In the genomic region with DNA sequence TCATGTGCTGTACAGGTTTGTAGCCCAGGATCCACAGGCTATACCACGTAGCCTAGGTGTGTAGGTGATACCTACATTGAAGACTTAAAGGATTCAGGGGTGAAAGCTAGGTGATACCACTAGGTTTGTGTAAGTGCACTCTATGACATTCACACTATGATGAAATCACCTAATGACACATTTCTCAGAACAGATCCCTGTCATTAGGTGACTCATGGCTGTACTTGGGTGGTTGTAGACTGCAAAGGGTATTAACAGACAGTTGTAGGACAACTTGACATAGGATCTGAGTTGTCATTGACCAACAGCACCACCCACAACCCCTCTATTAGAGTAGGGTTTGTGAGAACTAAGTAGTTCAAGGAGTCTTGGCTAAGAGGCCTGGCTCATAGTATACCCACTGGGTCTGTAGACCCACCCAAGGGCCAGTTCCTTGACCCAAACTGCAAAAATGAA, we compare ENCODE assay signal across 8 cellular contexts. TPM values are rescaled to one million over a fixed set of nuclear protein-coding genes. Genes with fewer than 3 reads are reported as not detected.
A peak's percentile ranks its signal among the peaks of the same experiment; 100 is the strongest.
DNase-seq lines count a peak whose midpoint lies in the region; ATAC-seq and TF ChIP-seq lines count a peak whose summit lies in the region.

No MANE protein-coding gene starts in this region.

- peaks cover 3% of the 10 kb centered on the region; the same call in 1 of the 3 replicates for H3K9me3 Mint-ChIP-seq in GM23338

- ATAC-seq in GM18498 (IDR thresholded peaks at IDR 0.05; ENCODE audit: unreplicated experiment), result peak; percentile 87
- ATAC-seq in HG02798 (IDR thresholded peaks at IDR 0.05; ENCODE audit: poor library complexity, unreplicated experiment), result peak; percentile 76
- ATAC-seq in GM21786 (IDR thresholded peaks at IDR 0.05; ENCODE audit: unreplicated experiment), result no peak
- ATAC-seq in GM23338, result no peak

- H3F3A ChIP-seq in GM23338 (replicated peaks; ENCODE audit: low read depth), result no peaks in the 10 kb centered on the region

- no peak overlapping the region for H3K27ac ChIP-seq in GM23338 (ENCODE audit: low read depth)

- no peaks in the 10 kb centered on the region for H3K4me1 Mint-ChIP-seq in GM23338

- DNase-seq in SW480 (ENCODE audit: low spot score), result peak; percentile 63
- peak; percentile 58 for DNase-seq in islet precursor cell
- no peak for DNase-seq in NCI-H2107 treated with DMSO at 0.1 percent for 48 hours (lab: John Stamatoyannopoulos, UW; ENCODE audit: unreplicated experiment)
- DNase-seq in GM23338 (ENCODE audit: low spot score), result no peak
- no peak for DNase-seq in NCI-H2171 treated with DMSO at 0.1 percent for 48 hours (lab: John Stamatoyannopoulos, UW)

- H3K4me2 ChIP-seq in GM23338, result no peak overlapping the region

- H4K20me1 ChIP-seq in GM23338 (replicated peaks; ENCODE audit: insufficient read depth), result no peaks in the 10 kb centered on the region

- peaks cover 6% of the 10 kb centered on the region for H3K27me3 Mint-ChIP-seq in GM23338 (ENCODE audit: insufficient read depth, low read depth, poor library complexity)

- no peaks in the 10 kb centered on the region for H3K4me1 ChIP-seq in GM23338 (ENCODE audit: insufficient read depth)

- H3K79me2 ChIP-seq in GM23338 (replicated peaks; ENCODE audit: insufficient read depth), result no peaks in the 10 kb centered on the region

- H3K27ac Mint-ChIP-seq in GM23338, result no peak overlapping the region

- H2AFZ ChIP-seq in GM23338, result no peak overlapping the region

- no peak for TF ChIP-seq CTCF in GM23338 (conservative IDR thresholded peaks at IDR 0.05; ENCODE audit: low read depth in 2 of 2)

- H3K27me3 ChIP-seq in GM23338 (ENCODE audit: insufficient read depth), result no peaks in the 10 kb centered on the region

- H3K36me3 ChIP-seq in GM23338 (ENCODE audit: insufficient read depth), result no peaks in the 10 kb centered on the region

- H3K36me3 Mint-ChIP-seq in GM23338 (ENCODE audit: low read depth), result no peaks in the 10 kb centered on the region

- H3K4me3 ChIP-seq in GM23338, result no peak overlapping the region

- no peak overlapping the region for H3K4me3 Mint-ChIP-seq in GM23338

- H3K9me2 ChIP-seq in GM23338 (ENCODE audit: insufficient read depth), result peaks cover 15% of the 10 kb centered on the region; the same call in 1 of the 2 replicates

TF ChIP-seq in GM23338, 12 proteins besides CTCF, POLR2A, EP300 and RAD21 (continues in another document):
- no peak for TF ChIP-seq ZNF114 (CRISPR knock-in tag; IDR thresholded peaks at IDR 0.05)
- TF ChIP-seq EZH2 (IDR thresholded peaks at IDR 0.05; ENCODE audit: low read depth, unreplicated experiment), result no peak
- TF ChIP-seq ZNF331 (CRISPR knock-in tag; IDR thresholded peaks at IDR 0.05; ENCODE audit: low read depth), result no peak
- TF ChIP-seq, protein P1, sequence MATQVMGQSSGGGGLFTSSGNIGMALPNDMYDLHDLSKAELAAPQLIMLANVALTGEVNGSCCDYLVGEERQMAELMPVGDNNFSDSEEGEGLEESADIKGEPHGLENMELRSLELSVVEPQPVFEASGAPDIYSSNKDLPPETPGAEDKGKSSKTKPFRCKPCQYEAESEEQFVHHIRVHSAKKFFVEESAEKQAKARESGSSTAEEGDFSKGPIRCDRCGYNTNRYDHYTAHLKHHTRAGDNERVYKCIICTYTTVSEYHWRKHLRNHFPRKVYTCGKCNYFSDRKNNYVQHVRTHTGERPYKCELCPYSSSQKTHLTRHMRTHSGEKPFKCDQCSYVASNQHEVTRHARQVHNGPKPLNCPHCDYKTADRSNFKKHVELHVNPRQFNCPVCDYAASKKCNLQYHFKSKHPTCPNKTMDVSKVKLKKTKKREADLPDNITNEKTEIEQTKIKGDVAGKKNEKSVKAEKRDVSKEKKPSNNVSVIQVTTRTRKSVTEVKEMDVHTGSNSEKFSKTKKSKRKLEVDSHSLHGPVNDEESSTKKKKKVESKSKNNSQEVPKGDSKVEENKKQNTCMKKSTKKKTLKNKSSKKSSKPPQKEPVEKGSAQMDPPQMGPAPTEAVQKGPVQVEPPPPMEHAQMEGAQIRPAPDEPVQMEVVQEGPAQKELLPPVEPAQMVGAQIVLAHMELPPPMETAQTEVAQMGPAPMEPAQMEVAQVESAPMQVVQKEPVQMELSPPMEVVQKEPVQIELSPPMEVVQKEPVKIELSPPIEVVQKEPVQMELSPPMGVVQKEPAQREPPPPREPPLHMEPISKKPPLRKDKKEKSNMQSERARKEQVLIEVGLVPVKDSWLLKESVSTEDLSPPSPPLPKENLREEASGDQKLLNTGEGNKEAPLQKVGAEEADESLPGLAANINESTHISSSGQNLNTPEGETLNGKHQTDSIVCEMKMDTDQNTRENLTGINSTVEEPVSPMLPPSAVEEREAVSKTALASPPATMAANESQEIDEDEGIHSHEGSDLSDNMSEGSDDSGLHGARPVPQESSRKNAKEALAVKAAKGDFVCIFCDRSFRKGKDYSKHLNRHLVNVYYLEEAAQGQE (IDR thresholded peaks at IDR 0.05; ENCODE audit: unreplicated experiment), result no peak
- TF ChIP-seq, protein P2, sequence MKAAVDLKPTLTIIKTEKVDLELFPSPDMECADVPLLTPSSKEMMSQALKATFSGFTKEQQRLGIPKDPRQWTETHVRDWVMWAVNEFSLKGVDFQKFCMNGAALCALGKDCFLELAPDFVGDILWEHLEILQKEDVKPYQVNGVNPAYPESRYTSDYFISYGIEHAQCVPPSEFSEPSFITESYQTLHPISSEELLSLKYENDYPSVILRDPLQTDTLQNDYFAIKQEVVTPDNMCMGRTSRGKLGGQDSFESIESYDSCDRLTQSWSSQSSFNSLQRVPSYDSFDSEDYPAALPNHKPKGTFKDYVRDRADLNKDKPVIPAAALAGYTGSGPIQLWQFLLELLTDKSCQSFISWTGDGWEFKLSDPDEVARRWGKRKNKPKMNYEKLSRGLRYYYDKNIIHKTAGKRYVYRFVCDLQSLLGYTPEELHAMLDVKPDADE (IDR thresholded peaks at IDR 0.05), result no peak
- no peak for TF ChIP-seq EZH2phosphoT487 (IDR thresholded peaks at IDR 0.05; ENCODE audit: unreplicated experiment)
- TF ChIP-seq NANOG (IDR thresholded peaks at IDR 0.05; ENCODE audit: borderline replicate concordance), result no peak
- TF ChIP-seq STAT1 (IDR thresholded peaks at IDR 0.05; ENCODE audit: unreplicated experiment), result no peak
- no peak for TF ChIP-seq POLR2AphosphoS5 (IDR thresholded peaks at IDR 0.05; ENCODE audit: low read depth)
- TF ChIP-seq JUNB (IDR thresholded peaks at IDR 0.05; ENCODE audit: unreplicated experiment), result no peak
- no peak for TF ChIP-seq CREB1 (CRISPR knock-in tag; IDR thresholded peaks at IDR 0.05; ENCODE audit: low read depth)

RNA-seq across cellular contexts. Expression of a gene that starts 27.7 kb away (rescaled TPM):
- total RNA-seq in GM23338 (2014; rRNA removed; shearing (Covaris generic)), result 37.9 and 39.0 TPM in 2 replicates
- 6.6 and 7.7 TPM in 2 replicates for polyA plus RNA-seq in GM23338 (2016; fragmentation: Nextera tagmentation; extraction: Ambion mirVana)

RNA-seq across cellular contexts. Expression of a gene that starts 56.5 kb away (rescaled TPM):
- 36.6 and 38.9 TPM in 2 replicates for total RNA-seq in GM23338 (2014; rRNA removed; shearing (Covaris generic))
- 48.3 and 58.4 TPM in 2 replicates for polyA plus RNA-seq in GM23338 (2016; fragmentation: Nextera tagmentation; extraction: Ambion mirVana)

RNA-seq across cellular contexts. Expression of a gene that starts 56.5 kb away (rescaled TPM):
- 12.2 and 14.9 TPM in 2 replicates for total RNA-seq in GM23338 (2014; rRNA removed; shearing (Covaris generic))
- 9.4 and 11.9 TPM in 2 replicates for polyA plus RNA-seq in GM23338 (2016; fragmentation: Nextera tagmentation; extraction: Ambion mirVana)

Comparison
In these comparisons a context has a peak if more than half of its experiments do, and no peak if none do; other contexts are left out.
1. ATAC-seq: peak in GM18498 (single experiment) and HG02798 (single experiment); none in GM21786 (single experiment) and GM23338 (single experiment).
2. DNase-seq: peak in SW480 (single experiment) and islet precursor cell (single experiment); none in NCI-H2107 treated with DMSO at 0.1 percent for 48 hours (single experiment), GM23338 (single experiment) and NCI-H2171 treated with DMSO at 0.1 percent for 48 hours (single experiment).